6 cellular contexts compared by ENCODE assay signal in the genomic region with DNA sequence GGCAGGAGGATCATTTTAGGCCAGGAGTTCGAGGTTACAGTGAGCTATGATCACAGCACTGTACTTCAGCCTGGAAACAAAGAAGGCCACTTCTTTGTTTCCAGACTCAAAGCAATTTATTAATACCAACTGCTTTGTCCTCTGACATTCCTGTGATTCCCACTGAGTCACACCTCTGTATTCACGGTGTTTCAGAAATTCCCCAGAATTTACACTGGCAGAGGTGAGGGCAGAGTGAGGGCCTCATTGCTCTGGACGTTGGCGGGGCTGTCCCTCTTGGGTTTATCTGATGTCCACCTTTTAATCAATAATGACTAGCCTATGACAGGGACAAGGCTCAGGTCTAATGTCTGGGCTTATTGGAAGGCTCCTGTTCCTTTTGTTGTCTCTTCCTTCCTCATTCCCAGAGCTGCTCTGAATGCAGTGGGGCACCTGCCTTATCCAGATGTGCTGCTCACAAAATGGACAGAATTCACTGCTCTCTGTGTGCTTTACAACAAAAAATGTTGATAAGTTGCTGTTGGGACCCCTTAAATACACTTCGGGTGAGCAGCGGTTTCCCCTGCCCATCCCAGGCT.
DNase-seq lines count a peak whose midpoint lies in the region; ATAC-seq, FAIRE-seq and TF ChIP-seq lines count a peak whose summit lies in the region.
"Not testable (repeated sequence)": the region's sequence is repeated elsewhere in the genome, so short reads cannot be mapped to it uniquely, and the experiment has no call there.

No MANE protein-coding gene starts in this region.

- H4K20me1 ChIP-seq in PC-3 (ENCODE audit: low read length); K562 (replicated peaks; ENCODE audit: control insufficient read depth, insufficient read depth, low read length): not testable (repeated sequence)

- intact Hi-C loops in PC-3 (cut with micrococcal nuclease); K562 (cut with micrococcal nuclease): not testable (repeated sequence)

- H3K9me3 Mint-ChIP-seq in osteocyte (ENCODE audit: unreplicated experiment), result not testable (repeated sequence)

- FAIRE-seq in H54 (lab: Jason Lieb, UNC) (peak; percentile 15), RCC 7860 (lab: Jason Lieb, UNC) (peak; percentile 44), K562 (lab: Jason Lieb, UNC) (peak; percentile 65)

- H3K4me1 Mint-ChIP-seq in osteocyte (ENCODE audit: unreplicated experiment), result not testable (repeated sequence)

- TF ChIP-seq POLR2A in H54 (IDR thresholded peaks at IDR 0.05; ENCODE audit: low read depth, low read length); K562 (conservative IDR thresholded peaks at IDR 0.05): not testable (repeated sequence)

- TF ChIP-seq CTCF in PC-3 (conservative IDR thresholded peaks at IDR 0.05; ENCODE audit: low read depth, low read length); K562 (IDR thresholded peaks at IDR 0.05 in 2 of 3, conservative IDR thresholded peaks at IDR 0.05 in 1 of 3; ENCODE audit: insufficient read depth in 2 of 3, low read depth in 1 of 3, low read length in 3 of 3); foreskin keratinocyte (conservative IDR thresholded peaks at IDR 0.05); osteocyte (IDR thresholded peaks at IDR 0.05): not testable (repeated sequence)

- not testable (repeated sequence) for BruUV-seq in PC-3 (replicated peaks; lab: Mats Ljungman, UMichigan); K562 (replicated peaks; lab: Mats Ljungman, UMichigan)

- ATAC-seq in PC-3, result peak; percentile 54
- not testable (repeated sequence) for ATAC-seq in K562
- ATAC-seq in foreskin keratinocyte, result peak; percentile 53

- H3K4me3 Mint-ChIP-seq in osteocyte (ENCODE audit: unreplicated experiment), result not testable (repeated sequence)

- H3K36me3 ChIP-seq in PC-3 (ENCODE audit: low read depth, low read length); K562 (ENCODE audit: control insufficient read depth, insufficient read depth, low read length): not testable (repeated sequence)

- H3K9me1 ChIP-seq in K562 (ENCODE audit: control insufficient read depth, insufficient read depth, low read length), result not testable (repeated sequence)

- not testable (repeated sequence) for H3K27ac ChIP-seq in PC-3 (ENCODE audit: low read length); K562 (ENCODE audit: extremely low read depth, low read depth, low read length); foreskin keratinocyte

- not testable (repeated sequence) for H2AFZ ChIP-seq in PC-3 (ENCODE audit: low read length); K562 (ENCODE audit: low read depth, low read length)

- in situ Hi-C loops in K562 (cut with MboI), result not testable (repeated sequence)

- WGBS in K562 (ENCODE audit: insufficient coverage, low coverage, missing lambda C conversion rate), result no CpG with 5 or more reads among the region's 6 CpGs

- CTCF ChIA-PET in PC-3 (lab: Charles Lee); K562 (lab: Yijun Ruan, JAX; ENCODE audit: low intra/inter-chr PET ratio): not testable (repeated sequence)

- not testable (repeated sequence) for H3K9me3 ChIP-seq in PC-3 (ENCODE audit: low read length); K562 (replicated peaks; ENCODE audit: control insufficient read depth, insufficient read depth, low read depth, low read length)

- not testable (repeated sequence) for H3K79me2 ChIP-seq in PC-3 (ENCODE audit: low read length); K562 (ENCODE audit: control insufficient read depth, insufficient read depth, low read length)

- not testable (repeated sequence) for TF ChIP-seq EP300 in K562 (IDR thresholded peaks at IDR 0.05; ENCODE audit: low read length)

- H3K4me2 ChIP-seq in PC-3 (ENCODE audit: low read length); K562 (ENCODE audit: insufficient read depth, low read length): not testable (repeated sequence)

- not testable (repeated sequence) for H3K9me2 ChIP-seq in PC-3 (replicated peaks; ENCODE audit: low read length)

- H3K27me3 Mint-ChIP-seq in osteocyte (ENCODE audit: unreplicated experiment), result not testable (repeated sequence)

- not testable (repeated sequence) for TF ChIP-seq RAD21 in K562 (CRISPR knock-in tag; conservative IDR thresholded peaks at IDR 0.05 in 1 of 2, IDR thresholded peaks at IDR 0.05 in 1 of 2)

- H3K4me1 ChIP-seq in PC-3 (ENCODE audit: insufficient read depth, low read length); K562 (replicated peaks in 1 of 2; ENCODE audit: control insufficient read depth in 2 of 2, insufficient read depth in 2 of 2, low read length in 2 of 2); foreskin keratinocyte: not testable (repeated sequence)

- H3K9ac ChIP-seq in PC-3 (ENCODE audit: low read length); K562 (ENCODE audit: insufficient read depth in 1 of 2, low read depth in 2 of 2, low read length in 2 of 2): not testable (repeated sequence)

- not testable (repeated sequence) for H3K27ac Mint-ChIP-seq in osteocyte (ENCODE audit: unreplicated experiment)

- POLR2A ChIA-PET in PC-3 (lab: Charles Lee; ENCODE audit: unreplicated experiment); K562 (lab: Yijun Ruan, JAX): not testable (repeated sequence)

- H3K27me3 ChIP-seq in PC-3 (ENCODE audit: low read length); K562 (ENCODE audit: control insufficient read depth in 2 of 2, insufficient read depth in 2 of 2, low read length in 2 of 2); foreskin keratinocyte: not testable (repeated sequence)

- not testable (repeated sequence) for H3K36me3 Mint-ChIP-seq in osteocyte (ENCODE audit: unreplicated experiment)

- not testable (repeated sequence) for H3K4me3 ChIP-seq in PC-3 (ENCODE audit: low read length); K562

- H3F3A ChIP-seq in PC-3 (ENCODE audit: low read length, unreplicated experiment), result not testable (repeated sequence)

- not testable (repeated sequence) for DNase-seq in H54 (ENCODE audit: insufficient read length, low spot score); PC-3; RCC 7860 (ENCODE audit: low spot score); K562 (ENCODE audit: extremely low read depth in 1 of 4, low spot score in 3 of 4); foreskin keratinocyte
- peak; percentile 25 for DNase-seq in osteocyte (ENCODE audit: extremely low spot score, unreplicated experiment)
